18 cellular contexts compared by ENCODE assay signal in the genomic region with DNA sequence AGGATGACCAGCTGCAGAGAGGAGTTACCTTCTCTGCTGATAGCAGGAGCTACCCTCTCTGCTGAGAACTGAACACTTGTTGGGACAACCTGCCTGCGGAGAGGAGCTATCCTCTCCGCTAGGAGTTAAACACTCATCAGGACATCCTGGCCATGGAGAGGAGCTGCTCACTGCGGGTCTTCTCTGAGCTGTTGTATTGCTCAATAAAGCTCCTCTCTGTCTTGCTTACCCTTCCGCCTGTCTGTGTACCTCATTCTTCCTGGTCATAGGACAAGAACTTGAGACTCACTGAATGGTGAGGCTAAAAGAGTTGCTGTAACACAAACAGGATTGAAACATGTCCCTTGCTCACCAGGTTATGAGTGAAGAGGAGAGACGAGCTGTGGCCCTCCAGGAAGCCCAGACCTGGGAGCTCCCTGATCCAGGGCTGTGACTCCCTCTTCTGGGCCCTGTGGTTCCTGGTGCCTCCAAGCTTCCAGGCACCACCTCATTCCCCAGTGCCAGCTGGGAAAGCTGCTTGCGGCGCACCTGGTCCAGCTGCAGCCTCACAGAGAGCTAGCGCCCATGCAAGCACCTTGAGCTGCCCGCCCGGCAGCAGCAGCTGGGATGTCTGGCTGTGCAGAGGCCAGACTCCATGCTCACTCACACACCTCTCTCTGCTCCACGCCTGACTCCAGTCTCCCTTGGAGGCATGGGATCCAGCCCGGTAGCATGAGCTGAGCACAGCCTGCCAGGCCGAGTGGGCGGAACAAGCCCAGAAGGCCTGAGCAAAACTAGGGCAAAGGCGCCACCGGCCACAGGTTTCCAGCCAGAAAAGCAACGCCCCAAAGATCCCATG. TPM values are rescaled to one million over a fixed set of nuclear protein-coding genes. Genes with fewer than 3 reads are reported as not detected.
DNase-seq lines count a peak whose midpoint lies in the region; ATAC-seq, FAIRE-seq and TF ChIP-seq lines count a peak whose summit lies in the region.
"Had no signal": no experiment of that assay in that cellular context is flagged by ENCODE, and none has a peak within 500 bp of the region (broad histone marks: within the 10 kb centered on the region; RNA-seq: fewer than 3 reads in every experiment).

No MANE protein-coding gene starts in this region.

- 89% methylated on average over 17 of the region's 17 CpGs; no CpG with 5 or more reads in 1 of the 2 experiments for WGBS in H1 (ENCODE audit: extremely low coverage in 1 of 2, insufficient coverage in 1 of 2, insufficient read length in 1 of 2, insufficient replicate concordance in 2 of 2, low coverage in 1 of 2, low lambda C conversion rate in 2 of 2, missing lambda C conversion rate in 1 of 2), 2 experiments

- H3K4ac ChIP-seq in H1 (replicated peaks; ENCODE audit: insufficient read length, low read depth, low read length), result no peak overlapping the region

- FAIRE-seq in H1 (lab: Jason Lieb, UNC), result no peak
- FAIRE-seq: K562 had no signal

- H3K79me2 ChIP-seq in Karpas-422 (ENCODE audit: low read length) (peaks cover 100% of the 10 kb centered on the region), H1 (ENCODE audit: control insufficient read depth in 1 of 2, insufficient read depth in 2 of 2, low read length in 2 of 2) (no peaks in the 10 kb centered on the region; a peak in 1 of 4 replicates)

- ATAC-seq in gastrocnemius medialis (no peak), HG03460 (IDR thresholded peaks at IDR 0.05; ENCODE audit: unreplicated experiment) (no peak)
- ATAC-seq: HCT116, K562 had no signal

- H3K18ac ChIP-seq in H1 (ENCODE audit: extremely low read depth, low read length), result no peak overlapping the region

- H3K4me3 ChIP-seq in Karpas-422 (ENCODE audit: low read length), result no peak overlapping the region; the same call in 1 of the 2 replicates
- no peak overlapping the region for H3K4me3 ChIP-seq in H1 (ENCODE audit: extremely low read depth in 1 of 4, insufficient read depth in 2 of 4, low read depth in 3 of 4, low read length in 4 of 4)
- no peak overlapping the region for H3K4me3 ChIP-seq in gastrocnemius medialis
- H3K4me3 ChIP-seq: GM23338, K562 had no signal

- H3K4me1 ChIP-seq in Karpas-422 (ENCODE audit: low read length) (peaks cover 94% of the 10 kb centered on the region), H1 (replicated peaks in 1 of 4; ENCODE audit: control insufficient read depth in 3 of 4, insufficient read depth in 4 of 4, low read length in 3 of 4) (peaks cover 0 to 9% (median 7%) of the 10 kb centered on the region in 4 experiments; a peak in 4 of 7 replicates), gastrocnemius medialis (peaks cover 73 to 79% of the 10 kb centered on the region in 2 donors)

- no peak overlapping the region for H4K5ac ChIP-seq in H1 (ENCODE audit: insufficient read length, low read depth, low read length)

- POLR2A ChIA-PET in H1 (lab: Charles Lee; ENCODE audit: partially characterized antibody), result interaction anchor here (0.7 to 1.0 kb wide), 2 partner anchors 13 kb away, joined by 3 read pairs; no protein-coding TSS in a partner anchor

- H3K9ac ChIP-seq in Karpas-422 (ENCODE audit: low read length) (no peak overlapping the region), H1 (replicated peaks in 1 of 4; ENCODE audit: extremely low read depth in 1 of 4, low read depth in 3 of 4, low read length in 3 of 4) (no peak overlapping the region)

- no peak for TF ChIP-seq RAD21 in H1 (IDR thresholded peaks at IDR 0.05 in 1 of 2, conservative IDR thresholded peaks at IDR 0.05 in 1 of 2; ENCODE audit: low read depth in 2 of 2, low read length in 2 of 2)

- H2BK15ac ChIP-seq in H1 (ENCODE audit: low read length), result no peak overlapping the region

- H2BK12ac ChIP-seq in H1 (ENCODE audit: low read depth, low read length), result no peak overlapping the region

- intact Hi-C loops in gastrocnemius medialis (cut with DNase I; ENCODE audit: low total_unique reads), result no loop called here

- no peak overlapping the region for H3K56ac ChIP-seq in H1 (replicated peaks; ENCODE audit: insufficient read length, low read depth, low read length)

- CTCF ChIA-PET in H1 (lab: Charles Lee; ENCODE audit: partially characterized antibody), result interaction anchor here (0.8 to 1.8 kb wide), 6 partner anchors 11 to 154 kb away, joined by 3 to 5 read pairs (median 4); no protein-coding TSS in a partner anchor

- H3K14ac ChIP-seq in H1 (ENCODE audit: insufficient read length), result no peak overlapping the region

- no peak overlapping the region for H4K91ac ChIP-seq in H1 (replicated peaks; ENCODE audit: insufficient read length, low read length)

- no peak for TF ChIP-seq EP300 in H1 (IDR thresholded peaks at IDR 0.05; ENCODE audit: borderline replicate concordance in 1 of 2, low read depth in 2 of 2, low read length in 2 of 2)

- H4K8ac ChIP-seq in H1 (ENCODE audit: extremely low read depth, insufficient read depth, low read length), result peak overlapping the region; percentile 43

- H3K4me2 ChIP-seq in Karpas-422 (ENCODE audit: low read depth, low read length, poor library complexity, severe bottlenecking) (peak overlapping the region; percentile 3), H1 (ENCODE audit: insufficient read depth in 1 of 2, low read depth in 2 of 2, low read length in 2 of 2) (no peak overlapping the region)
- H3K4me2 ChIP-seq: GM23338 had no signal

- no peak overlapping the region for H2BK20ac ChIP-seq in H1 (ENCODE audit: low read length)

- peaks cover 18% of the 10 kb centered on the region for H3K36me3 ChIP-seq in Karpas-422 (ENCODE audit: insufficient read depth, low read length)
- H3K36me3 ChIP-seq in H1 (ENCODE audit: control insufficient read depth in 2 of 4, insufficient read depth in 4 of 4, low read length in 3 of 4), result no peaks in the 10 kb centered on the region
- no peaks in the 10 kb centered on the region for H3K36me3 ChIP-seq in gastrocnemius medialis

- no peaks in the 10 kb centered on the region for H3K79me1 ChIP-seq in H1 (ENCODE audit: low read depth, low read length)

- H2AFZ ChIP-seq in Karpas-422 (ENCODE audit: low read length) (no peak overlapping the region), H1 (ENCODE audit: low read length) (no peak overlapping the region)
- H2AFZ ChIP-seq: GM23338 had no signal

- H4K20me1 ChIP-seq in Karpas-422 (ENCODE audit: insufficient read depth, low read depth, low read length) (no peaks in the 10 kb centered on the region), H1 (replicated peaks in 1 of 2; ENCODE audit: control insufficient read depth in 1 of 2, insufficient read depth in 2 of 2, low read length in 2 of 2) (peaks cover 0 to 2% of the 10 kb centered on the region in 2 experiments)

- H3K9me3 ChIP-seq in Karpas-422 (ENCODE audit: low read length) (no peaks in the 10 kb centered on the region), H1 (ENCODE audit: insufficient read depth in 2 of 2, low read depth in 1 of 2, low read length in 1 of 2) (no peaks in the 10 kb centered on the region), gastrocnemius medialis (no peaks in the 10 kb centered on the region)

- no peak overlapping the region; the same call in 1 of the 2 replicates for H2BK5ac ChIP-seq in H1 (ENCODE audit: low read depth, low read length)

- H3K27ac ChIP-seq in Karpas-422 (ENCODE audit: low read length) (peak overlapping the region; percentile 91), H1 (ENCODE audit: low read depth, low read length) (no peak overlapping the region), gastrocnemius medialis (peak overlapping the region; percentile 63 to 89 (median 74))

- H3K9me2 ChIP-seq in Karpas-422 (replicated peaks; ENCODE audit: insufficient read depth, low read length), result no peaks in the 10 kb centered on the region

- H3K23me2 ChIP-seq in H1 (ENCODE audit: low read depth, low read length), result no peaks in the 10 kb centered on the region

- TF ChIP-seq CTCF in H1 (IDR thresholded peaks at IDR 0.05; ENCODE audit: control extremely low read depth in 1 of 3, insufficient read depth in 1 of 3, low read depth in 1 of 3, low read length in 3 of 3) (no peak), gastrocnemius medialis (IDR thresholded peaks at IDR 0.05 in 4 of 5, conservative IDR thresholded peaks at IDR 0.05 in 1 of 5) (no peak)

- H2AK5ac ChIP-seq in H1 (ENCODE audit: low read depth, low read length), result no peak overlapping the region

- no peaks in the 10 kb centered on the region for H3K27me3 ChIP-seq in Karpas-422 (ENCODE audit: low read length)
- H3K27me3 ChIP-seq in H1 (replicated peaks in 1 of 4; ENCODE audit: control insufficient read depth in 3 of 4, extremely low read depth in 1 of 4, insufficient read depth in 3 of 4, low read length in 3 of 4), result no peaks in the 10 kb centered on the region
- no peaks in the 10 kb centered on the region for H3K27me3 ChIP-seq in gastrocnemius medialis

- in situ Hi-C loops in gastrocnemius medialis (cut with MboI; ENCODE audit: low sequenced_read_pairs in 4 of 4), result no loop called here

- no peak overlapping the region for H2BK120ac ChIP-seq in H1 (replicated peaks; ENCODE audit: low read depth, low read length)

- TF ChIP-seq POLR2A in H1 (IDR thresholded peaks at IDR 0.05; ENCODE audit: control extremely low read depth in 1 of 2, low read depth in 2 of 2, low read length in 2 of 2) (no peak), gastrocnemius medialis (IDR thresholded peaks at IDR 0.05) (no peak)

- no peak overlapping the region for H3K23ac ChIP-seq in H1 (ENCODE audit: insufficient read length)

- DNase-seq in Karpas-422, result no peak
- DNase-seq in SHP77 (lab: John Stamatoyannopoulos, UW), result peak; percentile 54 to 75
- DNase-seq in H1 (ENCODE audit: low read depth in 1 of 2, low spot score in 2 of 2), result no peak
- DNase-seq in gastrocnemius medialis, result no peak
- no peak for DNase-seq in inferior parietal cortex (ENCODE audit: extremely low spot score)
- no peak for DNase-seq in GM03348 (ENCODE audit: low spot score)
- DNase-seq in Kasumi-1 (lab: John Stamatoyannopoulos, UW), result no peak
- DNase-seq: ACHN, DND-41, NCI-H1436, NCI-H2029 treated with DMSO at 0.1 percent for 48 hours, NCI-H2171, NCI-H446, SW 1271 had no signal

TF ChIP-seq in H1, 55 proteins besides CTCF, POLR2A, EP300 and RAD21 (continues in another document):
- TF ChIP-seq EZH2 (IDR thresholded peaks at IDR 0.05; ENCODE audit: low read depth, low read length, severe bottlenecking) (no peak), JUN (IDR thresholded peaks at IDR 0.05; ENCODE audit: low read depth, low read length) (no peak), JUND (IDR thresholded peaks at IDR 0.05; ENCODE audit: low read length) (no peak), NANOG (IDR thresholded peaks at IDR 0.05; ENCODE audit: insufficient read depth, low read depth, low read length, poor library complexity, severe bottlenecking) (no peak)

RNA-seq across cellular contexts. Expression of a gene that starts 50.5 kb away (rescaled TPM):
- 66.5 and 66.7 TPM in 2 replicates for total RNA-seq in Karpas-422 (2014; rRNA removed; shearing (Covaris generic); ENCODE audit: low replicate concordance)
- total RNA-seq in H1 (2021; fragmentation: NEBNext Ultra II Directional; extraction: Animal tissue kit (Norgen Biotek cat#: 25700)), result 9.2 and 11.7 TPM in 2 replicates
- 1.2 and 1.6 TPM in 2 replicates for polyA plus RNA-seq in H1 (2011; rRNA removed)
- 2.0 TPM for polyA plus RNA-seq in H1 (2011; cell fraction: cytosol; rRNA removed)
- 1.5 TPM for polyA plus RNA-seq in H1 (2011; cell fraction: nucleus; rRNA removed)
- 4.1 to 7.9 TPM (median 5.5 TPM) in 4 replicates for polyA plus RNA-seq in H1 (2012, experiment 1 of 2)
- 0.75 TPM for polyA plus RNA-seq in H1 (2012, experiment 2 of 2)
- polyA plus RNA-seq in H1 (2013, experiment 1 of 2), result 2.7 TPM
- polyA plus RNA-seq in H1 (2013, experiment 2 of 2), result 3.4 TPM
- polyA minus RNA-seq in H1 (2011; rRNA and poly(A)+ RNA removed), result 8.8 and 9.6 TPM in 2 replicates
- polyA minus RNA-seq in H1 (2011; cell fraction: cytosol; rRNA and poly(A)+ RNA removed), result 3.0 TPM
- 7.0 TPM for polyA minus RNA-seq in H1 (2011; cell fraction: nucleus; rRNA and poly(A)+ RNA removed)
- 10 to 100 TPM; 29.8 to 57.1 (median 33.9) TPM for total RNA-seq in gastrocnemius medialis

Comparison
In these comparisons a context has a peak if more than half of its experiments do, and no peak if none do; other contexts are left out.
1. DNase-seq: peak in SHP77 (2 of 2); none in Karpas-422 (single experiment), H1 (0 of 2), gastrocnemius medialis (0 of 2), inferior parietal cortex (single experiment), GM03348 (single experiment) and Kasumi-1 (0 of 2).